8 cellular contexts compared by ENCODE assay signal in genomic region chr12:11797317-11797913, GRCh38.
DNase-seq lines count a peak whose midpoint lies in the region; ATAC-seq, FAIRE-seq and TF ChIP-seq lines count a peak whose summit lies in the region.

No MANE protein-coding gene starts in this region.

- TSS peak; percentile 98 for BruUV-seq in IMR-90 (replicated peaks; lab: Mats Ljungman, UMichigan)
- no TSS peak for BruUV-seq in K562 (replicated peaks; lab: Mats Ljungman, UMichigan)

- peak overlapping the region; percentile 93 for H3K23ac ChIP-seq in IMR-90 (ENCODE audit: low read depth, low read length)

- H2BK120ac ChIP-seq in IMR-90 (ENCODE audit: low read depth, low read length): peak overlapping the region; percentile 97

- no peak for TF ChIP-seq EP300 in K562 (IDR thresholded peaks at IDR 0.05; ENCODE audit: low read length)

- H3K4me1 ChIP-seq in IMR-90 (ENCODE audit: control insufficient read depth, insufficient read depth, low read length) (peaks cover 42% of the 10 kb centered on the region), K562 (replicated peaks in 1 of 2; ENCODE audit: control insufficient read depth in 2 of 2, insufficient read depth in 2 of 2, low read length in 2 of 2) (peaks cover 6 to 63% of the 10 kb centered on the region in 2 experiments; a peak in 4 of 5 replicates), mesodermal cell (ENCODE audit: control insufficient read depth, insufficient read depth, low read length, poor library complexity, severe bottlenecking) (peaks cover 67% of the 10 kb centered on the region), Karpas-422 (ENCODE audit: low read length) (no peaks in the 10 kb centered on the region)

- H3K4ac ChIP-seq in IMR-90 (ENCODE audit: low read depth, low read length): peak overlapping the region; percentile 99

- H4K20me1 ChIP-seq in IMR-90 (ENCODE audit: insufficient read depth, low read length) (peaks cover 3% of the 10 kb centered on the region; the same call in 1 of the 2 replicates), K562 (replicated peaks; ENCODE audit: control insufficient read depth, insufficient read depth, low read length) (no peaks in the 10 kb centered on the region), Karpas-422 (ENCODE audit: insufficient read depth, low read depth, low read length) (no peaks in the 10 kb centered on the region)

- H2BK15ac ChIP-seq in IMR-90 (ENCODE audit: low read depth, low read length): peak overlapping the region; percentile 95

- no peak overlapping the region for H2AFZ ChIP-seq in IMR-90 (replicated peaks; ENCODE audit: low read length, poor library complexity)
- no peak overlapping the region for H2AFZ ChIP-seq in K562 (ENCODE audit: low read depth, low read length)
- H2AFZ ChIP-seq in Karpas-422 (ENCODE audit: low read length): no peak overlapping the region

- H3K36me3 ChIP-seq in IMR-90 (ENCODE audit: control insufficient read depth, insufficient read depth, low read length): peaks cover 1% of the 10 kb centered on the region; the same call in 1 of the 2 replicates
- no peaks in the 10 kb centered on the region for H3K36me3 ChIP-seq in K562 (ENCODE audit: control insufficient read depth, insufficient read depth, low read length)
- H3K36me3 ChIP-seq in mesodermal cell (ENCODE audit: control insufficient read depth, insufficient read depth, low read length): peaks cover 5% of the 10 kb centered on the region
- no peaks in the 10 kb centered on the region for H3K36me3 ChIP-seq in Karpas-422 (ENCODE audit: insufficient read depth, low read length)

- TF ChIP-seq POLR2A in IMR-90 (IDR thresholded peaks at IDR 0.05; ENCODE audit: low read depth, low read length): no peak
- no peak for TF ChIP-seq POLR2A in K562 (conservative IDR thresholded peaks at IDR 0.05)

- H3K18ac ChIP-seq in IMR-90 (ENCODE audit: low read depth, low read length): peak overlapping the region; percentile 86

- H3K9ac ChIP-seq in IMR-90 (ENCODE audit: low read depth, low read length): peak overlapping the region; percentile 67
- no peak overlapping the region for H3K9ac ChIP-seq in K562 (ENCODE audit: insufficient read depth in 1 of 2, low read depth in 2 of 2, low read length in 2 of 2)
- H3K9ac ChIP-seq in Karpas-422 (ENCODE audit: low read length): no peak overlapping the region

- peaks cover 47% of the 10 kb centered on the region for H3K9me1 ChIP-seq in IMR-90 (ENCODE audit: insufficient read depth, low read length)
- H3K9me1 ChIP-seq in K562 (ENCODE audit: control insufficient read depth, insufficient read depth, low read length): no peaks in the 10 kb centered on the region

- H3K9me3 ChIP-seq in IMR-90 (ENCODE audit: control insufficient read depth, insufficient read depth, low read length) (no peaks in the 10 kb centered on the region), K562 (replicated peaks; ENCODE audit: control insufficient read depth, insufficient read depth, low read depth, low read length) (no peaks in the 10 kb centered on the region), mesodermal cell (ENCODE audit: control insufficient read depth, low read length) (no peaks in the 10 kb centered on the region), Karpas-422 (ENCODE audit: low read length) (no peaks in the 10 kb centered on the region)

- in situ Hi-C loops in IMR-90 (cut with MboI; ENCODE audit: low sequenced_read_pairs): no loop called here
- in situ Hi-C loops in K562 (cut with MboI): no loop called here

- H3K4me3 ChIP-seq in IMR-90 (ENCODE audit: insufficient read depth, low read depth, low read length) (no peak overlapping the region), K562 (no peak overlapping the region), mesodermal cell (ENCODE audit: extremely low read depth, insufficient read depth, low read length, poor library complexity, severe bottlenecking) (no peak overlapping the region), Karpas-422 (ENCODE audit: low read length) (no peak overlapping the region)

- H3K4me2 ChIP-seq in IMR-90 (ENCODE audit: low read depth, low read length) (no peak overlapping the region), K562 (ENCODE audit: insufficient read depth, low read length) (no peak overlapping the region), Karpas-422 (ENCODE audit: low read depth, low read length, poor library complexity, severe bottlenecking) (no peak overlapping the region)

- peak overlapping the region; percentile 94 for H4K5ac ChIP-seq in IMR-90 (ENCODE audit: low read depth, low read length)

- 100% methylated on average over 1 of the region's 5 CpGs; no CpG with 5 or more reads in 1 of the 2 experiments for WGBS in IMR-90 (ENCODE audit: extremely low coverage in 2 of 2, insufficient read length in 1 of 2), 2 experiments
- WGBS in K562 (ENCODE audit: insufficient coverage, low coverage, missing lambda C conversion rate): 66% methylated on average over 5 of the region's 5 CpGs
- 87 to 89% methylated on average over 2 of the region's 5 CpGs for WGBS in mesodermal cell (ENCODE audit: insufficient coverage in 2 of 2), 2 experiments

- H2BK20ac ChIP-seq in IMR-90 (ENCODE audit: low read depth, low read length): peak overlapping the region; percentile 97

- peak overlapping the region; percentile 92 for H3K14ac ChIP-seq in IMR-90 (replicated peaks; ENCODE audit: low read depth, low read length)

- peak overlapping the region; percentile 94 for H2AK5ac ChIP-seq in IMR-90 (ENCODE audit: low read depth, low read length)

- dilution Hi-C loops in IMR-90 (cut with HindIII; ENCODE audit: low sequenced_read_pairs, unreplicated experiment): no loop called here

- H3K27me3 ChIP-seq in IMR-90 (ENCODE audit: control insufficient read depth, insufficient read depth, low read length) (no peaks in the 10 kb centered on the region), K562 (ENCODE audit: control insufficient read depth in 2 of 2, insufficient read depth in 2 of 2, low read length in 2 of 2) (no peaks in the 10 kb centered on the region), Karpas-422 (ENCODE audit: low read length) (no peaks in the 10 kb centered on the region)

- H4K91ac ChIP-seq in IMR-90 (ENCODE audit: insufficient read depth, low read depth, low read length): peak overlapping the region; percentile 96

- peak overlapping the region; percentile 93 for H2BK5ac ChIP-seq in IMR-90 (ENCODE audit: low read depth, low read length, poor library complexity, severe bottlenecking)

- peak overlapping the region; percentile 75 for H2AK9ac ChIP-seq in IMR-90 (replicated peaks; ENCODE audit: low read depth, low read length, poor library complexity)

- POLR2A ChIA-PET in IMR-90 (lab: Charles Lee; ENCODE audit: unreplicated experiment): interaction anchor here (0.9 kb wide), 1 partner anchor 9 kb away, joined by 15 read pairs; no protein-coding TSS in a partner anchor
- POLR2A ChIA-PET in K562 (lab: Yijun Ruan, JAX): no interaction called here

- DNase-seq in AG08395 (ENCODE audit: low spot score) (peak; percentile 64), IMR-90 (peak; percentile 97), K562 (ENCODE audit: extremely low read depth in 1 of 4, low spot score in 3 of 4) (no peak), Karpas-422 (no peak), NCI-H2171 (lab: John Stamatoyannopoulos, UW) (no peak), NCI-H2171 treated with DMSO at 0.1 percent for 48 hours (lab: John Stamatoyannopoulos, UW) (no peak)

- no peak for TF ChIP-seq CTCF in IMR-90 (conservative IDR thresholded peaks at IDR 0.05; ENCODE audit: low read depth, low read length)
- no peak for TF ChIP-seq CTCF in K562 (IDR thresholded peaks at IDR 0.05 in 2 of 3, conservative IDR thresholded peaks at IDR 0.05 in 1 of 3; ENCODE audit: insufficient read depth in 2 of 3, low read depth in 1 of 3, low read length in 3 of 3)

- CTCF ChIA-PET in IMR-90 (lab: Yijun Ruan, JAX): interaction anchor here (0.6 to 0.9 kb wide), 2 partner anchors 81 to 126 kb away, joined by 3 read pairs; no protein-coding TSS in a partner anchor
- CTCF ChIA-PET in K562 (lab: Yijun Ruan, JAX; ENCODE audit: low intra/inter-chr PET ratio): no interaction called here

- TF ChIP-seq RAD21 in IMR-90 (IDR thresholded peaks at IDR 0.05; ENCODE audit: low read length) (no peak), K562 (CRISPR knock-in tag; conservative IDR thresholded peaks at IDR 0.05 in 1 of 2, IDR thresholded peaks at IDR 0.05 in 1 of 2) (no peak)

- H3K56ac ChIP-seq in IMR-90 (ENCODE audit: extremely low read depth, insufficient read depth, low read length): peak overlapping the region; percentile 91

- intact Hi-C loops in IMR-90 (cut with micrococcal nuclease) (loop anchor here (1.0 to 5.0 kb wide), 4 partner anchors 33 to 235 kb away; no protein-coding TSS in a partner anchor), K562 (cut with micrococcal nuclease) (loop anchor here (5.0 kb wide), 1 partner anchor 145 kb away; no protein-coding TSS in a partner anchor)

- H3K27ac ChIP-seq in IMR-90 (ENCODE audit: insufficient read depth, low read length) (peak overlapping the region; percentile 98), K562 (ENCODE audit: extremely low read depth, low read depth, low read length) (peak overlapping the region; percentile 57; the same call in 1 of the 3 replicates), mesodermal cell (ENCODE audit: low read depth, low read length, severe bottlenecking) (peak overlapping the region; percentile 71), Karpas-422 (ENCODE audit: low read length) (no peak overlapping the region)

- H4K8ac ChIP-seq in IMR-90 (ENCODE audit: low read depth in 2 of 2, low read length in 2 of 2): peak overlapping the region; percentile 91 to 96

- no peak for FAIRE-seq in K562 (lab: Jason Lieb, UNC)

- peak; percentile 81 for ATAC-seq in IMR-90 (ENCODE audit: low read depth)
- no peak for ATAC-seq in K562
- no peak for ATAC-seq in HG02973 (IDR thresholded peaks at IDR 0.05; ENCODE audit: unreplicated experiment)

- no peaks in the 10 kb centered on the region for H3K9me2 ChIP-seq in Karpas-422 (replicated peaks; ENCODE audit: insufficient read depth, low read length)

- H3K79me2 ChIP-seq in K562 (ENCODE audit: control insufficient read depth, insufficient read depth, low read length) (peaks cover 5% of the 10 kb centered on the region; the same call in 1 of the 3 replicates), Karpas-422 (ENCODE audit: low read length) (no peaks in the 10 kb centered on the region)

- peaks cover 35 to 75% of the 10 kb centered on the region in 2 experiments for H3K79me1 ChIP-seq in IMR-90 (ENCODE audit: low read depth in 1 of 2, low read length in 2 of 2)

TF ChIP-seq in IMR-90, 13 proteins besides CTCF, POLR2A, EP300 and RAD21:
- TF ChIP-seq RFX5 (IDR thresholded peaks at IDR 0.05; ENCODE audit: low read depth, low read length) (no peak), CEBPB (IDR thresholded peaks at IDR 0.05; ENCODE audit: low read depth, low read length) (0 out of 2 replicates have a peak, but pooled peaks have one; percentile 23)

TF ChIP-seq in K562, 482 proteins besides CTCF, POLR2A, EP300 and RAD21:
- TF ChIP-seq ZNF311 (CRISPR knock-in tag; IDR thresholded peaks at IDR 0.05) (peak; percentile 55; the same call in 1 of the 2 replicates), RNF2 (IDR thresholded peaks at IDR 0.05) (no peak), ZNF785 (CRISPR knock-in tag; IDR thresholded peaks at IDR 0.05) (no peak), RBFOX2 (IDR thresholded peaks at IDR 0.05; ENCODE audit: low read depth, low read length) (no peak), POLR3A (IDR thresholded peaks at IDR 0.05; ENCODE audit: borderline replicate concordance, extremely low read depth, insufficient read depth, insufficient read length) (no peak), COPS2 (conservative IDR thresholded peaks at IDR 0.05) (no peak), CTBP1 (IDR thresholded peaks at IDR 0.05; ENCODE audit: borderline replicate concordance) (no peak)
TF ChIP-seq in K562: peak in this region for 1.

Comparison
In these comparisons a context has a peak if more than half of its experiments do, and no peak if none do; other contexts are left out.
1. DNase-seq: peak in AG08395 (single experiment) and IMR-90 (single experiment); none in K562 (0 of 4), Karpas-422 (single experiment), NCI-H2171 (single experiment) and NCI-H2171 treated with DMSO at 0.1 percent for 48 hours (single experiment).